In the genomic region with DNA sequence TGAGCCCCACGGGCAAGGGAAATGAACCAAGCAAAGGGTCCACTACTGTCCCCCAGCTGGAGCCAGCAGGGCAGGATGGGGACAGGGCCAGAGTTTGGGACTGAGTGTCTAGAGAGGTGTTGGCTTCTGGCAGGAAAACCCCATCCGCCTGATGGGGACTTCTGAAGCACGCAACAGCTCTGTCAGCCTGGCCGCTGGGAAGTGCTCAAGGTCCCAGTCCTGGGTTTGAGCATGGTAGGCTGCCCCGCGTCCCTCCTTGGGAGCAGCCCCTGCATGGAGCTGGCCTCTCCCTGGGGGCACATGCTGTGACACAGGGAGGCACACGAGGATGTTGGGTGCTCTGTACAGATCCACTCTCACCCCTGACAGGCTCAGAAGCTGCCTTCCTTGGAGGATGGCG, we compare ENCODE assay signal across 6 cellular contexts. TPM values are rescaled to one million over a fixed set of nuclear protein-coding genes. Genes with fewer than 3 reads are reported as not detected.
"Had no signal": no experiment of that assay in that cellular context is flagged by ENCODE, and none has a peak within 500 bp of the region (broad histone marks: within the 10 kb centered on the region; RNA-seq: fewer than 3 reads in every experiment).

No MANE protein-coding gene starts in this region.

- H3K4me3 ChIP-seq: GM23338 had no signal

- H3K9me3 Mint-ChIP-seq: GM23338, H9, HFFc6, IgD-negative memory B cell had no signal

- H3K27me3 Mint-ChIP-seq: IgD-negative memory B cell had no signal

- H3K4me3 Mint-ChIP-seq: GM23338, H9, HFFc6, IgD-negative memory B cell had no signal

- H3K27ac Mint-ChIP-seq: GM23338, H9, HFFc6, IgD-negative memory B cell had no signal

- H3K4me2 ChIP-seq: GM23338 had no signal

- DNase-seq: H9, HCEC 1CT, HFFc6, KBM-7 had no signal

- H2AFZ ChIP-seq: GM23338 had no signal

RNA-seq across cellular contexts. Expression of a gene that starts 31.7 kb away (rescaled TPM):
- total RNA-seq: HFFc6 had no signal
